In the genomic region with DNA sequence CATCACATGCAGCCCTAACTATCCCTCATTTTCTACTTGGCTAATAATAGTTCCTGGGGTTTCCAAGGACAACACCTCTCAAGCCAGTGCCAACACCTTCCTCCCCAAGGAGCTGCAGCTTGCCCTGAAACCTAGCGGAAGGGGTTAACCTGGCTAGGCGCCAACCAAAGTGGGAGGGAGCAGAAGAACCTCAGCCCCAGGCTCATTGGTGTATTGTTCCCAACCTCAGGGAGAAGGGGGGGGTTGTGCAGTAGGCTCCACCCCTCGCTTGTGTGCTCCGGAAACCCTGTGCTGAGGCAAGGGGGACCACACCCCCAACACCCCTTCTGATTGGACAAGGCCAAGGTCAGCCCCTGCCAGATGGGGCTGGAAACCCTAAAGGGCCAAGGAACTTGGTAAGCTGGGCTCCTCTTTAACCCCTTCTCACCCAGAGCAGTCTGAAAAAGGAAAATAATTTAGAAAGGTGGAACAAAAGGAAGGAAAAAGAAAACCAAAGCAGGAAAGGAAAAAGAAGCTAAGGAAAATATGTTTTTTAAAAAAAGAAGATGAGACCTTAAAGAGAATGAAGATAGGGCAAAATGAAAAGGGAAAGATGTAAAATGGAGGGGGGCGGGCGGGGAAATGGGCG, we compare ENCODE assay signal across 8 cellular contexts. TPM values are rescaled to one million over a fixed set of nuclear protein-coding genes. Genes with fewer than 3 reads are reported as not detected.
DNase-seq lines count a peak whose midpoint lies in the region; ATAC-seq, FAIRE-seq and TF ChIP-seq lines count a peak whose summit lies in the region.

No MANE protein-coding gene starts in this region.

- TF ChIP-seq CTCF in GM12865 (IDR thresholded peaks at IDR 0.05; ENCODE audit: insufficient read depth, low read depth, low read length, missing control alignments) (no peak), astrocyte (IDR thresholded peaks at IDR 0.05; ENCODE audit: insufficient read depth, low read depth, low read length) (no peak), retinal pigment epithelial cell (conservative IDR thresholded peaks at IDR 0.05; ENCODE audit: low read depth, low read length) (no peak)

- no peak overlapping the region for H3K27ac ChIP-seq in astrocyte (ENCODE audit: low read depth, low read length)

- ATAC-seq in HG02852 (IDR thresholded peaks at IDR 0.05; ENCODE audit: unreplicated experiment) = peak; percentile 48
- no peak for ATAC-seq in GM18519 (IDR thresholded peaks at IDR 0.05; ENCODE audit: low FRiP score, unreplicated experiment)

- H3K79me2 ChIP-seq in astrocyte (ENCODE audit: insufficient read depth, low read length) = peaks cover 63% of the 10 kb centered on the region

- H3K9me3 ChIP-seq in astrocyte (ENCODE audit: insufficient read depth, low read depth, low read length) = no peaks in the 10 kb centered on the region

- peak overlapping the region; percentile 98 for H3K9ac ChIP-seq in astrocyte (ENCODE audit: low read length)

- peaks cover 6% of the 10 kb centered on the region for H3K27me3 Mint-ChIP-seq in astrocyte (ENCODE audit: low read depth, unreplicated experiment)

- H4K20me1 ChIP-seq in astrocyte (ENCODE audit: insufficient read depth, low read length) = peaks cover 64% of the 10 kb centered on the region

- H3K27me3 ChIP-seq in astrocyte (ENCODE audit: insufficient read depth, low read length) = no peaks in the 10 kb centered on the region

- peaks cover 35% of the 10 kb centered on the region for H3K36me3 ChIP-seq in astrocyte (ENCODE audit: insufficient read depth, low read length)

- peak overlapping the region; percentile 75 for H3K27ac Mint-ChIP-seq in astrocyte (ENCODE audit: unreplicated experiment)

- peak overlapping the region; percentile 99 for H3K4me3 Mint-ChIP-seq in astrocyte (ENCODE audit: unreplicated experiment)

- H3K4me2 ChIP-seq in astrocyte (ENCODE audit: low read length) = peak overlapping the region; percentile 89

- peaks cover 56% of the 10 kb centered on the region for H3K36me3 Mint-ChIP-seq in astrocyte (ENCODE audit: low read depth, unreplicated experiment)

- DNase-seq in GM12865 (ENCODE audit: low read depth) (peak; percentile 99), NCI-H2029 (lab: John Stamatoyannopoulos, UW) (peak; percentile 96), T-helper 9 cell (peak; percentile 89), astrocyte (ENCODE audit: low read depth) (peak; percentile 97), hepatic stellate cell (ENCODE audit: low spot score) (peak; percentile 99), retinal pigment epithelial cell (ENCODE audit: low read depth) (peak; percentile 98)

- FAIRE-seq in astrocyte (lab: Jason Lieb, UNC) = peak; percentile 43

- H2AFZ ChIP-seq in astrocyte (ENCODE audit: low read depth, low read length) = no peak overlapping the region

- peak overlapping the region; percentile 79 for H3K4me3 ChIP-seq in GM12865 (ENCODE audit: low read depth, low read length)
- H3K4me3 ChIP-seq in astrocyte (ENCODE audit: insufficient read depth, low read depth, low read length) = peak overlapping the region; percentile 94
- H3K4me3 ChIP-seq in retinal pigment epithelial cell (ENCODE audit: low read length) = peak overlapping the region; percentile 38

- H3K4me1 ChIP-seq in astrocyte (ENCODE audit: insufficient read depth, low read length) = peaks cover 26% of the 10 kb centered on the region

- no peaks in the 10 kb centered on the region for H3K9me3 Mint-ChIP-seq in astrocyte (ENCODE audit: unreplicated experiment)

- H3K4me1 Mint-ChIP-seq in astrocyte (ENCODE audit: low read depth, unreplicated experiment) = peaks cover 20% of the 10 kb centered on the region

RNA-seq across cellular contexts. Expression of a gene that starts 2.5 kb away (rescaled TPM):
- total RNA-seq in astrocyte = 123 and 136 TPM in 2 replicates

RNA-seq across cellular contexts. Expression of a gene that starts 7.9 kb away (rescaled TPM):
- total RNA-seq in astrocyte = 16.8 and 18.3 TPM in 2 replicates

RNA-seq across cellular contexts. Expression of a gene that starts 13.4 kb away (rescaled TPM):
- total RNA-seq in astrocyte = 25.5 and 29.8 TPM in 2 replicates

RNA-seq across cellular contexts. Expression of a gene that starts 13.9 kb away (rescaled TPM):
- 0.79 and 1.3 TPM in 2 replicates for total RNA-seq in astrocyte

RNA-seq across cellular contexts. Expression of a gene that starts 22.6 kb away (rescaled TPM):
- total RNA-seq in astrocyte = 52.4 and 54.5 TPM in 2 replicates

Comparison
In these comparisons a context has a peak if more than half of its experiments do, and no peak if none do; other contexts are left out.
1. H3K4me3 ChIP-seq: peak in every context shown above with its lines; median percentile 94 in astrocyte; 79 in GM12865; 38 in retinal pigment epithelial cell.